ENCODE assay signal across 11 cellular contexts in genomic region chr15:89673162-89673506, GRCh38. TPM values are rescaled to one million over a fixed set of nuclear protein-coding genes. Genes with fewer than 3 reads are reported as not detected.
DNase-seq lines count a peak whose midpoint lies in the region; ATAC-seq and TF ChIP-seq lines count a peak whose summit lies in the region.
"Had no signal": no experiment of that assay in that cellular context is flagged by ENCODE, and none has a peak within 500 bp of the region (broad histone marks: within the 10 kb centered on the region; RNA-seq: fewer than 3 reads in every experiment).

No MANE protein-coding gene starts in this region.

- no peaks in the 10 kb centered on the region for H3K36me3 ChIP-seq in osteoblast (ENCODE audit: insufficient read depth, low read length)
- H3K36me3 ChIP-seq in uterus = no peaks in the 10 kb centered on the region

- no peaks in the 10 kb centered on the region for H3K36me3 Mint-ChIP-seq in brain

- no peak overlapping the region for H2AFZ ChIP-seq in osteoblast (ENCODE audit: low read length)

- intact Hi-C loops in uterus (cut with DNase I; ENCODE audit: low total_unique reads) = no loop called here

- H3K4me1 Mint-ChIP-seq in brain = peaks cover 18% of the 10 kb centered on the region

- peaks cover 8% of the 10 kb centered on the region for H3K27me3 Mint-ChIP-seq in brain

- H3K4me3 ChIP-seq in Jurkat, Clone E6-1 (ENCODE audit: low read length) = no peak overlapping the region
- H3K4me3 ChIP-seq in osteoblast (ENCODE audit: insufficient read depth, low read length) (no peak overlapping the region), uterus (no peak overlapping the region)
- H3K4me3 ChIP-seq: lung had no signal

- H3K4me2 ChIP-seq in osteoblast (ENCODE audit: insufficient read depth, low read length) = no peak overlapping the region

- peak; percentile 16 to 65 for TF ChIP-seq CTCF in brain (conservative IDR thresholded peaks at IDR 0.05)
- TF ChIP-seq CTCF in osteoblast (IDR thresholded peaks at IDR 0.05; ENCODE audit: extremely low read depth, low read depth, low read length) = peak; percentile 46
- TF ChIP-seq CTCF in uterus (IDR thresholded peaks at IDR 0.05) = no peak

- H3K27ac ChIP-seq in osteoblast (ENCODE audit: low read depth, low read length) (no peak overlapping the region), uterus (no peak overlapping the region)

- H3K27me3 ChIP-seq in osteoblast (ENCODE audit: insufficient read depth, low read length) (no peaks in the 10 kb centered on the region), uterus (no peaks in the 10 kb centered on the region)

- H3K9me3 ChIP-seq in osteoblast (ENCODE audit: low read depth, low read length) (no peaks in the 10 kb centered on the region), uterus (no peaks in the 10 kb centered on the region)

- H3K4me3 Mint-ChIP-seq in brain = no peak overlapping the region
- H3K4me3 Mint-ChIP-seq: CD4-positive, CD25-positive, alpha-beta regulatory T cell had no signal

- H4K20me1 ChIP-seq in osteoblast (ENCODE audit: insufficient read depth, low read length) = no peaks in the 10 kb centered on the region

- peak; percentile 2 for DNase-seq in NCI-H2227 (lab: John Stamatoyannopoulos, UW; ENCODE audit: unreplicated experiment)
- no peak for DNase-seq in NCI-H2227 treated with DMSO at 0.1 percent for 48 hours (lab: John Stamatoyannopoulos, UW)
- DNase-seq in Jurkat, Clone E6-1 (ENCODE audit: low read depth, low spot score) = peak; percentile 63
- DNase-seq in osteoblast (ENCODE audit: insufficient read length, low spot score, missing footprints) = peak; percentile 86
- DNase-seq in uterus = no peak

- no peaks in the 10 kb centered on the region for H3K79me2 ChIP-seq in osteoblast (ENCODE audit: insufficient read depth, low read length)

- H3K4me1 ChIP-seq in osteoblast (ENCODE audit: insufficient read depth, low read length) (no peaks in the 10 kb centered on the region), uterus (no peaks in the 10 kb centered on the region)

- H3K27ac Mint-ChIP-seq in brain = peak overlapping the region in 1 of 5 experiments; percentile 43
- H3K27ac Mint-ChIP-seq: CD4-positive, CD25-positive, alpha-beta regulatory T cell had no signal

- ATAC-seq in HG03159 (IDR thresholded peaks at IDR 0.05; ENCODE audit: unreplicated experiment) = no peak
- ATAC-seq in GM19455 (IDR thresholded peaks at IDR 0.05; ENCODE audit: unreplicated experiment) = no peak

- TF ChIP-seq POLR2A in uterus (IDR thresholded peaks at IDR 0.05) = no peak

- H3K9me3 Mint-ChIP-seq in brain = no peaks in the 10 kb centered on the region

RNA-seq across cellular contexts. Expression of gene PLIN1, which starts 6.0 kb away (rescaled TPM):
- polyA plus RNA-seq in Jurkat, Clone E6-1 (2012; ENCODE audit: insufficient read depth, insufficient read length) = not detected
- polyA plus RNA-seq in brain (ENCODE audit: insufficient read depth, low read depth, low replicate concordance) = 3.3 TPM
- total RNA-seq in osteoblast (under 0.01 TPM in 1 of 2 replicates, not detected in the other), uterus (1 to 10 TPM in 1 of 4 donors, under 1 TPM in 2, not detected in 1; 0.26 to 1.3 (median 0.48) TPM)
- total RNA-seq: CD4-positive, CD25-positive, alpha-beta regulatory T cell; T-helper 1 cell treated with Interleukin-12 subunit alpha and Interleukin-12 subunit beta and Interleukin-4 antibody, amounts not matched to agents 30 ng/mL and 1 ng/mL, for 36 hours had no signal
- polyA plus RNA-seq: CD4-positive, CD25-positive, alpha-beta regulatory T cell had no signal

RNA-seq across cellular contexts. Expression of gene PEX11A, which starts 17.4 kb away (rescaled TPM):
- polyA plus RNA-seq in Jurkat, Clone E6-1 (2012; ENCODE audit: insufficient read depth, insufficient read length) = 1.5 TPM
- 6.5 TPM for polyA plus RNA-seq in brain (ENCODE audit: insufficient read depth, low read depth, low replicate concordance)
- total RNA-seq in osteoblast = 4.0 and 5.0 TPM in 2 replicates
- total RNA-seq in uterus = 10 to 100 TPM in 2 of 4 donors, 1 to 10 TPM in 2; 1.5 to 16.2 (median 8.7) TPM

RNA-seq across cellular contexts. Expression of gene WDR93, which starts 17.5 kb away (rescaled TPM):
- not detected for polyA plus RNA-seq in Jurkat, Clone E6-1 (2012; ENCODE audit: insufficient read depth, insufficient read length)
- 0.32 TPM for polyA plus RNA-seq in brain (ENCODE audit: insufficient read depth, low read depth, low replicate concordance)
- total RNA-seq in osteoblast (under 0.01 and 0.36 TPM in 2 replicates), uterus (1 to 10 TPM in 1 of 4 donors, not detected in 3; 1.5 TPM)
- total RNA-seq: CD4-positive, CD25-positive, alpha-beta regulatory T cell; T-helper 1 cell treated with Interleukin-12 subunit alpha and Interleukin-12 subunit beta and Interleukin-4 antibody, amounts not matched to agents 30 ng/mL and 1 ng/mL, for 36 hours had no signal
- polyA plus RNA-seq: CD4-positive, CD25-positive, alpha-beta regulatory T cell had no signal

RNA-seq across cellular contexts. Expression of gene KIF7, which starts 17.9 kb away (rescaled TPM):
- 10.9 TPM for polyA plus RNA-seq in Jurkat, Clone E6-1 (2012; ENCODE audit: insufficient read depth, insufficient read length)
- 1.7 TPM for polyA plus RNA-seq in brain (ENCODE audit: insufficient read depth, low read depth, low replicate concordance)
- total RNA-seq in osteoblast = 10.6 and 12.3 TPM in 2 replicates
- total RNA-seq in uterus = 10 to 100 TPM in 2 of 4 donors, 1 to 10 TPM in 2; 2.0 to 17.3 (median 11.3) TPM
- polyA plus RNA-seq: CD4-positive, CD25-positive, alpha-beta regulatory T cell had no signal

Comparison
In these comparisons a context has a peak if more than half of its experiments do, and no peak if none do; other contexts are left out.
1. DNase-seq: peak in NCI-H2227 (single experiment), Jurkat, Clone E6-1 (single experiment) and osteoblast (single experiment); none in NCI-H2227 treated with DMSO at 0.1 percent for 48 hours (single experiment) and uterus (0 of 2).
2. CTCF ChIP-seq: peak in brain (2 of 2) and osteoblast (single experiment); none in uterus (0 of 4).